16 cellular contexts compared by ENCODE assay signal in genomic region chr18:31611511-31611910, GRCh38. TPM values are rescaled to one million over a fixed set of nuclear protein-coding genes. Genes with fewer than 3 reads are reported as not detected.
DNase-seq lines count a peak whose midpoint lies in the region; ATAC-seq and TF ChIP-seq lines count a peak whose summit lies in the region.
"Had no signal": no experiment of that assay in that cellular context is flagged by ENCODE, and none has a peak within 500 bp of the region (broad histone marks: within the 10 kb centered on the region; RNA-seq: fewer than 3 reads in every experiment).

No MANE protein-coding gene starts in this region.

- H3K27ac ChIP-seq in heart left ventricle (no peak overlapping the region), OCI-LY7 (ENCODE audit: low read depth, low read length, poor library complexity, severe bottlenecking) (no peak overlapping the region), neural progenitor cell (no peak overlapping the region)
- H3K27ac ChIP-seq: C4-2B, PC-9 had no signal

- TF ChIP-seq CTCF in heart left ventricle (IDR thresholded peaks at IDR 0.05) = no peak
- no peak for TF ChIP-seq CTCF in OCI-LY7 (conservative IDR thresholded peaks at IDR 0.05; ENCODE audit: low read length)
- no peak for TF ChIP-seq CTCF in neural progenitor cell (IDR thresholded peaks at IDR 0.05)

- no peak overlapping the region for H3K27ac Mint-ChIP-seq in neural progenitor cell
- H3K27ac Mint-ChIP-seq: CD8-positive, alpha-beta T cell had no signal

- H3K4me1 Mint-ChIP-seq in neural progenitor cell = peaks cover 7% of the 10 kb centered on the region

- H2AFZ ChIP-seq in OCI-LY7 (ENCODE audit: low read length) (peak overlapping the region; percentile 83; the same call in 1 of the 2 replicates), neural progenitor cell (replicated peaks) (peak overlapping the region; percentile 55)
- H2AFZ ChIP-seq: PC-9 had no signal

- no peaks in the 10 kb centered on the region for H3K36me3 Mint-ChIP-seq in neural progenitor cell
- H3K36me3 Mint-ChIP-seq: CD8-positive, alpha-beta T cell had no signal

- no peak for TF ChIP-seq POLR2A in heart left ventricle (IDR thresholded peaks at IDR 0.05)

- intact Hi-C loops in left ventricle myocardium superior (cut with micrococcal nuclease) = no loop called here
- intact Hi-C loops in heart left ventricle (cut with DNase I) = loop anchor here in 1 of 10 donors (10.0 kb wide), 1 partner anchor 57 kb away; no protein-coding TSS in a partner anchor
- intact Hi-C loops in OCI-LY7 (cut with micrococcal nuclease; ENCODE audit: unreplicated experiment) = no loop called here

- H3K9me3 Mint-ChIP-seq in neural progenitor cell = no peaks in the 10 kb centered on the region
- H3K9me3 Mint-ChIP-seq: CD8-positive, alpha-beta T cell had no signal

- no peaks in the 10 kb centered on the region for H3K36me3 ChIP-seq in heart left ventricle
- no peaks in the 10 kb centered on the region for H3K36me3 ChIP-seq in OCI-LY7 (ENCODE audit: insufficient read depth, low read length)
- H3K36me3 ChIP-seq in neural progenitor cell = no peaks in the 10 kb centered on the region

- peaks cover 3% of the 10 kb centered on the region for H3K27me3 Mint-ChIP-seq in neural progenitor cell (ENCODE audit: insufficient read depth, low read depth)

- POLR2A ChIA-PET in OCI-LY7 (lab: Charles Lee) = no interaction called here

- DNase-seq in left ventricle myocardium superior (no peak), heart left ventricle (no peak), OCI-LY7 (ENCODE audit: low spot score) (no peak), neural progenitor cell (ENCODE audit: low spot score) (no peak), NCI-H146 treated with DMSO at 0.1 percent for 48 hours (lab: John Stamatoyannopoulos, UW; ENCODE audit: unreplicated experiment) (no peak), GOT3 (lab: John Stamatoyannopoulos, UW) (no peak)
- DNase-seq: CD8-positive, alpha-beta T cell; NCI-H1417 treated with DMSO at 0.1 percent for 48 hours; NCI-H187; NCI-H2081 treated with DMSO at 0.1 percent for 48 hours; NCI-H226; PC-9 had no signal

- BruUV-seq in OCI-LY7 (replicated peaks; lab: Mats Ljungman, UMichigan) = no TSS peak

- no peak overlapping the region for H3K4me3 Mint-ChIP-seq in neural progenitor cell
- H3K4me3 Mint-ChIP-seq: CD8-positive, alpha-beta T cell had no signal

- no peaks in the 10 kb centered on the region for H3K27me3 ChIP-seq in heart left ventricle
- H3K27me3 ChIP-seq in neural progenitor cell = no peaks in the 10 kb centered on the region

- peaks cover 5% of the 10 kb centered on the region for H3F3A ChIP-seq in neural progenitor cell (ENCODE audit: low read depth)

- no peaks in the 10 kb centered on the region for H3K9me3 ChIP-seq in heart left ventricle
- H3K9me3 ChIP-seq in OCI-LY7 (ENCODE audit: low read length) = no peaks in the 10 kb centered on the region
- H3K9me3 ChIP-seq in neural progenitor cell (ENCODE audit: low read depth) = no peaks in the 10 kb centered on the region
- H3K9me3 ChIP-seq: Caco-2 had no signal

- H3K4me3 ChIP-seq in heart left ventricle (no peak overlapping the region), OCI-LY7 (ENCODE audit: low read depth, low read length, poor library complexity, severe bottlenecking) (no peak overlapping the region), neural progenitor cell (no peak overlapping the region)
- H3K4me3 ChIP-seq: PC-9 had no signal

- peak; percentile 68 for ATAC-seq in left ventricle myocardium superior
- ATAC-seq in heart left ventricle = no peak
- ATAC-seq in GM18868 (IDR thresholded peaks at IDR 0.05; ENCODE audit: unreplicated experiment) = no peak
- ATAC-seq: CD8-positive, alpha-beta T cell had no signal

- H3K79me2 ChIP-seq in OCI-LY7 (ENCODE audit: insufficient read depth, low read depth, low read length) = no peaks in the 10 kb centered on the region
- H3K79me2 ChIP-seq in neural progenitor cell (ENCODE audit: low read depth) = no peaks in the 10 kb centered on the region

- H3K9me2 ChIP-seq in OCI-LY7 (ENCODE audit: insufficient read depth, low read length) = no peaks in the 10 kb centered on the region

- H4K20me1 ChIP-seq in OCI-LY7 (ENCODE audit: insufficient read depth, low read length) (no peaks in the 10 kb centered on the region), neural progenitor cell (ENCODE audit: low read depth) (no peaks in the 10 kb centered on the region)

- H3K9ac ChIP-seq in neural progenitor cell = no peak overlapping the region

- CTCF ChIA-PET in OCI-LY7 (lab: Charles Lee; ENCODE audit: unreplicated experiment) = no interaction called here

- no peak overlapping the region for H3K4me2 ChIP-seq in OCI-LY7 (ENCODE audit: low read length)
- H3K4me2 ChIP-seq in neural progenitor cell = no peak overlapping the region
- H3K4me2 ChIP-seq: PC-9 had no signal

- H3K4me1 ChIP-seq in heart left ventricle = peaks cover 0 to 22% (median 0%) of the 10 kb centered on the region in 12 donors
- peaks cover 11% of the 10 kb centered on the region for H3K4me1 ChIP-seq in OCI-LY7 (ENCODE audit: insufficient read depth, low read length, poor library complexity, severe bottlenecking)
- H3K4me1 ChIP-seq in neural progenitor cell = peaks cover 9% of the 10 kb centered on the region
- H3K4me1 ChIP-seq: Caco-2 had no signal

- 56 to 73% (median 64%) methylated on average over 5 of the region's 5 CpGs for WGBS in heart left ventricle, 4 donors

RNA-seq across cellular contexts. Expression of gene TTR, which starts 19.8 kb away (rescaled TPM):
- total RNA-seq in left ventricle myocardium superior = not detected
- total RNA-seq in heart left ventricle = not detected
- under 1 TPM in 1 of 2 donors, not detected in 1; 0.19 TPM for polyA plus RNA-seq in heart left ventricle
- not detected in 2 replicates for total RNA-seq in OCI-LY7 (2014; rRNA removed; shearing (Covaris generic))
- total RNA-seq in OCI-LY7 (2022) = not detected in 2 replicates
- 1.8 TPM in 1 of 2 replicates, not detected in the other for total RNA-seq in neural progenitor cell (ENCODE audit: low replicate concordance)
- total RNA-seq: A673; CD8-positive, alpha-beta T cell; PC-9 had no signal
